Comparison of ENCODE assay signal across 19 cellular contexts in the genomic region with DNA sequence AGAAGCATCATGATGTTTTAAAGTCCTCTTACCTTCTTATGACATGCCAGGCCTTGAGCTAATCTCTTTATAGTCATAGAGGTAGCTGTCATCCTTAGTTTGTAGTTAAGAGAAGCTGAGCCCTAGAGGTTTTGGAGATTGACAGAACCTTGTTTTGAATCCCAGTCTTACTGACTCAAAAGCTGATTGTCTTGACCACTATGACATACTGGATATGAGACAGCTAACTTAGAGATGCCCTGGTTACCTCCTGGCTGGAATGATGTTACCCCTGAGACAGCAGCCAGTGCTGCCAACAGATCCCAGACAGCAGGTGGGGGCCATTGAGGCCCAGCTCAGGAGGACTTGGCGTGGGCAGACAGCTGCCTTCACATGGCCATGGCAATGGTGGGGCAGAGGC.
A peak's percentile ranks its signal among the peaks of the same experiment; 100 is the strongest.
DNase-seq lines count a peak whose midpoint lies in the region; ATAC-seq and TF ChIP-seq lines count a peak whose summit lies in the region.
"Had no signal": no experiment of that assay in that cellular context is flagged by ENCODE, and none has a peak within 500 bp of the region (broad histone marks: within the 10 kb centered on the region; RNA-seq: fewer than 3 reads in every experiment).

No MANE protein-coding gene starts in this region.

- no peaks in the 10 kb centered on the region for H4K20me1 ChIP-seq in osteoblast (ENCODE audit: insufficient read depth, low read length)
- H4K20me1 ChIP-seq: BLaER1 had no signal

- 38 to 85% (median 39%) methylated on average over 1 of the region's 1 CpG for WGBS in psoas muscle, 3 donors

- no peaks in the 10 kb centered on the region for H3K36me3 ChIP-seq in ascending aorta
- no peaks in the 10 kb centered on the region for H3K36me3 ChIP-seq in osteoblast (ENCODE audit: insufficient read depth, low read length)
- H3K36me3 ChIP-seq in psoas muscle (ENCODE audit: insufficient read depth in 1 of 2, low read depth in 1 of 2), result no peaks in the 10 kb centered on the region
- H3K36me3 ChIP-seq: BLaER1, HAP-1 had no signal

- H3K27ac ChIP-seq in ascending aorta (peak overlapping the region; percentile 34 to 58), osteoblast (ENCODE audit: low read depth, low read length) (no peak overlapping the region), psoas muscle (no peak overlapping the region)
- H3K27ac ChIP-seq: 22Rv1, BLaER1, C4-2B had no signal

- POLR2A ChIA-PET in activated CD4-positive, alpha-beta T cell treated with anti-CD3 and anti-CD28 coated beads for 36 hours (lab: Charles Lee), result no interaction called here

- H3K4me2 ChIP-seq in osteoblast (ENCODE audit: insufficient read depth, low read length), result no peak overlapping the region
- H3K4me2 ChIP-seq: BLaER1 had no signal

- H3K9me3 ChIP-seq in ascending aorta, result peaks cover 0 to 47% of the 10 kb centered on the region in 2 donors
- H3K9me3 ChIP-seq in osteoblast (ENCODE audit: low read depth, low read length), result no peaks in the 10 kb centered on the region
- H3K9me3 ChIP-seq in psoas muscle, result no peaks in the 10 kb centered on the region
- H3K9me3 ChIP-seq: BLaER1, HAP-1 had no signal

- CTCF ChIA-PET in activated CD4-positive, alpha-beta T cell treated with anti-CD3 and anti-CD28 coated beads for 36 hours (lab: Charles Lee), result interaction anchor here (0.6 kb wide), 1 partner anchor 1394 kb away, joined by 3 read pairs; no protein-coding TSS in a partner anchor

- peaks cover 4% of the 10 kb centered on the region for H3K4me1 Mint-ChIP-seq in activated CD4-positive, alpha-beta T cell treated with anti-CD3 and anti-CD28 coated beads for 36 hours

- H3K79me2 ChIP-seq in osteoblast (ENCODE audit: insufficient read depth, low read length), result no peaks in the 10 kb centered on the region

- H3K36me3 Mint-ChIP-seq in activated CD4-positive, alpha-beta T cell treated with anti-CD3 and anti-CD28 coated beads for 36 hours (ENCODE audit: low read depth), result no peaks in the 10 kb centered on the region
- H3K36me3 Mint-ChIP-seq: CD4-positive, CD25-positive, alpha-beta regulatory T cell; CD8-positive, alpha-beta T cell had no signal

- H3K9me3 Mint-ChIP-seq in activated CD4-positive, alpha-beta T cell treated with anti-CD3 and anti-CD28 coated beads for 36 hours (ENCODE audit: low read depth), result no peaks in the 10 kb centered on the region
- H3K9me3 Mint-ChIP-seq: CD8-positive, alpha-beta T cell; HFFc6 had no signal

- H3K27ac Mint-ChIP-seq in activated CD4-positive, alpha-beta T cell treated with anti-CD3 and anti-CD28 coated beads for 36 hours, result no peak overlapping the region
- H3K27ac Mint-ChIP-seq: B cell; CD4-positive, CD25-positive, alpha-beta regulatory T cell; CD8-positive, alpha-beta T cell; HFFc6 had no signal

- H3K4me3 Mint-ChIP-seq in activated CD4-positive, alpha-beta T cell treated with anti-CD3 and anti-CD28 coated beads for 36 hours, result no peak overlapping the region
- H3K4me3 Mint-ChIP-seq: B cell; CD4-positive, CD25-positive, alpha-beta regulatory T cell; CD8-positive, alpha-beta T cell; HFFc6 had no signal

- H3K4me3 ChIP-seq in ascending aorta (no peak overlapping the region), osteoblast (ENCODE audit: insufficient read depth, low read length) (no peak overlapping the region), psoas muscle (no peak overlapping the region)
- H3K4me3 ChIP-seq: BLaER1, HAP-1 had no signal

- ATAC-seq in activated CD4-positive, alpha-beta T cell treated with anti-CD3 and anti-CD28 coated beads for 36 hours, result peak; percentile 26
- ATAC-seq in psoas muscle, result no peak
- ATAC-seq: CD8-positive, alpha-beta T cell had no signal

- H3K27me3 ChIP-seq in ascending aorta (no peaks in the 10 kb centered on the region), osteoblast (ENCODE audit: insufficient read depth, low read length) (no peaks in the 10 kb centered on the region), psoas muscle (ENCODE audit: insufficient read depth in 3 of 3, low read length in 2 of 3) (no peaks in the 10 kb centered on the region)
- H3K27me3 ChIP-seq: BLaER1 had no signal

- H3K4me1 ChIP-seq in ascending aorta (no peaks in the 10 kb centered on the region), osteoblast (ENCODE audit: insufficient read depth, low read length) (no peaks in the 10 kb centered on the region), psoas muscle (no peaks in the 10 kb centered on the region)
- H3K4me1 ChIP-seq: BLaER1, HAP-1 had no signal

- DNase-seq in activated CD4-positive, alpha-beta T cell treated with anti-CD3 and anti-CD28 coated beads for 36 hours, result no peak
- DNase-seq in activated CD4-positive, alpha-beta T cell treated with anti-CD3 and anti-CD28 coated beads for 48 hours, result no peak
- no peak for DNase-seq in ascending aorta (ENCODE audit: low spot score in 2 of 2)
- DNase-seq in osteoblast (ENCODE audit: insufficient read length, low spot score, missing footprints), result peak; percentile 9
- no peak for DNase-seq in activated T-cell treated with anti-CD3 and anti-CD28 coated beads for 4 hours
- no peak for DNase-seq in NOMO-1 treated with DMSO at 0.1 percent for 48 hours (lab: John Stamatoyannopoulos, UW; ENCODE audit: unreplicated experiment)
- no peak for DNase-seq in psoas muscle
- DNase-seq: Calu3; CD4-positive, CD25-positive, alpha-beta regulatory T cell; CD8-positive, alpha-beta T cell; DMS53; DMS79 treated with DMSO at 0.1 percent for 48 hours; GOT3; HFFc6 had no signal

- TF ChIP-seq CTCF in ascending aorta (IDR thresholded peaks at IDR 0.05) (no peak), osteoblast (IDR thresholded peaks at IDR 0.05; ENCODE audit: extremely low read depth, low read depth, low read length) (no peak), psoas muscle (IDR thresholded peaks at IDR 0.05) (no peak)

- intact Hi-C loops in activated CD4-positive, alpha-beta T cell treated with anti-CD3 and anti-CD28 coated beads for 36 hours (cut with DNase I, micrococcal nuclease), result no loop called here
- intact Hi-C loops in ascending aorta (cut with DNase I), result loop anchor here (10.0 kb wide), 1 partner anchor 304 kb away; no protein-coding TSS in a partner anchor
- intact Hi-C loops in psoas muscle (cut with DNase I), result no loop called here

- H3K27me3 Mint-ChIP-seq in activated CD4-positive, alpha-beta T cell treated with anti-CD3 and anti-CD28 coated beads for 36 hours, result no peaks in the 10 kb centered on the region
- H3K27me3 Mint-ChIP-seq: B cell had no signal

- H2AFZ ChIP-seq in osteoblast (ENCODE audit: low read length), result no peak overlapping the region

Comparison
In these comparisons a context has a peak if more than half of its experiments do, and no peak if none do; other contexts are left out.
1. H3K27ac ChIP-seq: peak in ascending aorta (2 of 2); none in osteoblast (single experiment) and psoas muscle (single experiment).